ENCODE assay signal across 8 cellular contexts in genomic region chr7:130363156-130363847, GRCh38. TPM values are rescaled to one million over a fixed set of nuclear protein-coding genes. Genes with fewer than 3 reads are reported as not detected.
DNase-seq lines count a peak whose midpoint lies in the region; ATAC-seq and TF ChIP-seq lines count a peak whose summit lies in the region.

No MANE protein-coding gene starts in this region.

- H3K27me3 ChIP-seq in H7 (ENCODE audit: control insufficient read depth, insufficient read depth, low read length) (no peaks in the 10 kb centered on the region), adrenal gland (no peaks in the 10 kb centered on the region)

- H3K9me3 Mint-ChIP-seq in nephron: peaks cover 16% of the 10 kb centered on the region

- no peaks in the 10 kb centered on the region for H3K36me3 ChIP-seq in H7 (replicated peaks; ENCODE audit: control insufficient read depth, insufficient read depth, low read length)
- no peaks in the 10 kb centered on the region for H3K36me3 ChIP-seq in adrenal gland (replicated peaks in 1 of 2)

- H3K4me3 Mint-ChIP-seq in nephron: no peak overlapping the region

- no peaks in the 10 kb centered on the region for H3K27me3 Mint-ChIP-seq in nephron (ENCODE audit: low read depth)

- ATAC-seq in GM19328 (IDR thresholded peaks at IDR 0.05; ENCODE audit: unreplicated experiment) (no peak), GM21367 (IDR thresholded peaks at IDR 0.05; ENCODE audit: unreplicated experiment) (no peak), GM19452 (IDR thresholded peaks at IDR 0.05; ENCODE audit: unreplicated experiment) (no peak)

- DNase-seq in AG08396 (ENCODE audit: low spot score): peak; percentile 76
- peak; percentile 2 for DNase-seq in H7
- DNase-seq in adrenal gland: peak; percentile 59 to 85 (median 78)
- DNase-seq in NCI-H510A treated with DMSO at 0.1 percent for 48 hours (lab: John Stamatoyannopoulos, UW): no peak

- H3K4me3 ChIP-seq in H7 (ENCODE audit: insufficient read depth, low read depth, low read length) (no peak overlapping the region), adrenal gland (no peak overlapping the region)

- peak overlapping the region; percentile 81 to 93 (median 87) for H3K27ac Mint-ChIP-seq in nephron

- TF ChIP-seq CTCF in adrenal gland (IDR thresholded peaks at IDR 0.05): no peak
- TF ChIP-seq CTCF in nephron (IDR thresholded peaks at IDR 0.05; ENCODE audit: unreplicated experiment in 3 of 3): no peak

- H3K4me1 ChIP-seq in adrenal gland (replicated peaks in 1 of 2): peaks cover 0 to 27% of the 10 kb centered on the region in 2 donors

- peak overlapping the region in 2 of 5 donors; percentile 82 to 90 for H3K27ac ChIP-seq in adrenal gland

- intact Hi-C loops in adrenal gland (cut with DNase I): no loop called here

- 72 to 83% (median 77%) methylated on average over 6 to 8 of the region's 8 CpGs for WGBS in adrenal gland, 4 donors

- H3K4me1 Mint-ChIP-seq in nephron: peaks cover 47% of the 10 kb centered on the region

- peak in 1 of 2 donors; percentile 32 for TF ChIP-seq POLR2A in adrenal gland (IDR thresholded peaks at IDR 0.05)

- no peaks in the 10 kb centered on the region for H3K36me3 Mint-ChIP-seq in nephron (ENCODE audit: low read depth)

- H3K9me3 ChIP-seq in adrenal gland (replicated peaks in 1 of 3): peaks cover 0 to 7% (median 0%) of the 10 kb centered on the region in 3 donors

RNA-seq across cellular contexts. Expression of gene CPA1, which starts 17.0 kb away (rescaled TPM):
- total RNA-seq in H7 (2014; rRNA removed; shearing (Covaris generic)): 0.17 TPM in 1 of 2 replicates, not detected in the other
- total RNA-seq in adrenal gland: 10 to 100 TPM in 2 of 8 donors, 1 to 10 TPM in 1, under 1 TPM in 2, not detected in 3; 0.14 to 15.0 (median 2.3) TPM
- 1 to 10 TPM in 2 of 3 donors, not detected in 1; 1.1 to 1.8 TPM for polyA plus RNA-seq in adrenal gland

RNA-seq across cellular contexts. Expression of gene CPA5, which starts 18.7 kb away (rescaled TPM):
- 0.24 TPM in 1 of 2 replicates, not detected in the other for total RNA-seq in H7 (2014; rRNA removed; shearing (Covaris generic))
- total RNA-seq in adrenal gland: under 1 TPM in 1 of 8 donors, not detected in 7; 0.65 TPM
- under 1 TPM in 2 of 3 donors, not detected in 1; 0.24 to 0.30 TPM for polyA plus RNA-seq in adrenal gland
